18 cellular contexts compared by ENCODE assay signal in the genomic region with DNA sequence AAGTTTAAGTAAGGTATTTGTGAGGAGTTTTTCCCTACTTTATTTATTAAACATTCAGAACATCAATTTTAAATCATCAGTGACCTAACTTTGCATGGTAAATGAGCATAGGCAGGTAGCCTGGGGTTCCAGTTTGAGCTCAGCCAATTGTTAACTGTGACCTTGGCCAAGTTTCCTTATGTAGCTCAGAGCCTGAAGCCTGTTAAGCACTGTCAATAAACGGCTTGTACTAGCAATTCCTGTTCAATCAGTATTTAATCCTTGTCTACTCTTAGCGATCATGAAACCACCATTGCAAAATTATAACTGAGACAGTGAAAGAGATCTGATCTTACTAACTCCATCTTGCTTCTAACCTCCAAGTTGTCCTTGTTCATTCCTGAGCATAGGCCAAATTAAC. TPM values are rescaled to one million over a fixed set of nuclear protein-coding genes. Genes with fewer than 3 reads are reported as not detected.
"Had no signal": no experiment of that assay in that cellular context is flagged by ENCODE, and none has a peak within 500 bp of the region (broad histone marks: within the 10 kb centered on the region; RNA-seq: fewer than 3 reads in every experiment).

No MANE protein-coding gene starts in this region.

- H3K9me3 ChIP-seq: left ventricle myocardium inferior, psoas muscle, right atrium auricular region, thoracic aorta had no signal

- H3K4me3 ChIP-seq: left ventricle myocardium inferior, psoas muscle, right atrium auricular region, thoracic aorta had no signal

- H3K36me3 ChIP-seq: left ventricle myocardium inferior, right atrium auricular region, thoracic aorta had no signal

- H3K9me3 Mint-ChIP-seq: activated CD4-positive, alpha-beta memory T cell treated with anti-CD3 and anti-CD28 coated beads, Interleukin-2, amount 10 ng/mL, durations not matched to agents 7 days and 5 days; activated naive CD4-positive, alpha-beta T cell treated with anti-CD3 and anti-CD28 coated beads, Interleukin-2, amount 10 ng/mL, durations not matched to agents 7 days and 5 days; activated T-cell treated with anti-CD3 and anti-CD28 coated beads, Interleukin-2, amount 50 U/mL, for 72 hours; immature natural killer cell; natural killer cell treated with Interleukin-12 subunit alpha and Interleukin-12 subunit beta and Interleukin-15 and Interleukin-18, amount 100 ng/mL, for 72 hours; stimulated activated memory B cell treated with anti-CD40 and anti-IgM and Interleukin-4, amounts not matched to agents 10 μg/mL and 1 μg/mL and 100 μg/mL, for 72 hours had no signal

- DNase-seq: activated CD4-positive, alpha-beta memory T cell treated with anti-CD3 and anti-CD28 coated beads, Interleukin-2, amount 10 ng/mL, durations not matched to agents 7 days and 5 days; activated CD4-positive, alpha-beta T cell treated with anti-CD3 and anti-CD28 coated beads, Interleukin-2, amount 10 ng/mL, durations not matched to agents 24 days and 14 days; activated effector memory CD4-positive, alpha-beta T cell treated with Interleukin-2 at 50 U/mL for 16 hours; activated naive CD4-positive, alpha-beta T cell treated with anti-CD3 and anti-CD28 coated beads, Interleukin-2, amount 10 ng/mL, durations not matched to agents 7 days and 5 days; activated T-cell treated with anti-CD3 and anti-CD28 coated beads, Interleukin-2, amount 50 U/mL, for 72 hours; effector CD4-positive, alpha-beta T cell; foreskin melanocyte; immature natural killer cell; left ventricle myocardium inferior; psoas muscle; stimulated activated CD4-positive, alpha-beta T cell treated with anti-CD3 and anti-CD28 coated beads, Interleukin-1b, Interleukin-23, amount 100 ng/mL, for 48 hours; T-helper 2 cell had no signal

- ATAC-seq: activated CD4-positive, CD25-positive, alpha-beta regulatory T cell treated with anti-CD3 and anti-CD28 coated beads, Interleukin-2, amount 50 U/mL, for 24 hours; activated T-cell treated with anti-CD3 and anti-CD28 coated beads, Interleukin-2, amount 50 U/mL, for 72 hours; natural killer cell treated with Interleukin-12 subunit alpha and Interleukin-12 subunit beta and Interleukin-15 and Interleukin-18, amount 100 ng/mL, for 72 hours; psoas muscle; stimulated activated memory B cell treated with anti-CD40 and anti-IgM and Interleukin-4, amounts not matched to agents 10 μg/mL and 1 μg/mL and 100 μg/mL, for 72 hours had no signal

- H3K27ac Mint-ChIP-seq: activated CD4-positive, alpha-beta memory T cell treated with anti-CD3 and anti-CD28 coated beads, Interleukin-2, amount 10 ng/mL, durations not matched to agents 7 days and 5 days; activated CD4-positive, alpha-beta T cell treated with anti-CD3 and anti-CD28 coated beads, Interleukin-2, amount 10 ng/mL, durations not matched to agents 24 days and 14 days; activated naive CD4-positive, alpha-beta T cell treated with anti-CD3 and anti-CD28 coated beads, Interleukin-2, amount 10 ng/mL, durations not matched to agents 7 days and 5 days; activated T-cell treated with anti-CD3 and anti-CD28 coated beads, Interleukin-2, amount 50 U/mL, for 72 hours; immature natural killer cell; natural killer cell treated with Interleukin-12 subunit alpha and Interleukin-12 subunit beta and Interleukin-15 and Interleukin-18, amount 100 ng/mL, for 72 hours; stimulated activated memory B cell treated with anti-CD40 and anti-IgM and Interleukin-4, amounts not matched to agents 10 μg/mL and 1 μg/mL and 100 μg/mL, for 72 hours had no signal

- H3K27ac ChIP-seq: left ventricle myocardium inferior, psoas muscle, right atrium auricular region, thoracic aorta had no signal

- H3K4me3 Mint-ChIP-seq: activated CD4-positive, alpha-beta memory T cell treated with anti-CD3 and anti-CD28 coated beads, Interleukin-2, amount 10 ng/mL, durations not matched to agents 7 days and 5 days; activated CD4-positive, alpha-beta T cell treated with anti-CD3 and anti-CD28 coated beads, Interleukin-2, amount 10 ng/mL, durations not matched to agents 24 days and 14 days; activated naive CD4-positive, alpha-beta T cell treated with anti-CD3 and anti-CD28 coated beads, Interleukin-2, amount 10 ng/mL, durations not matched to agents 7 days and 5 days; activated T-cell treated with anti-CD3 and anti-CD28 coated beads, Interleukin-2, amount 50 U/mL, for 72 hours; immature natural killer cell; natural killer cell treated with Interleukin-12 subunit alpha and Interleukin-12 subunit beta and Interleukin-15 and Interleukin-18, amount 100 ng/mL, for 72 hours; stimulated activated memory B cell treated with anti-CD40 and anti-IgM and Interleukin-4, amounts not matched to agents 10 μg/mL and 1 μg/mL and 100 μg/mL, for 72 hours had no signal

- H3K4me1 ChIP-seq: psoas muscle had no signal

- H3K36me3 Mint-ChIP-seq: activated naive CD4-positive, alpha-beta T cell treated with anti-CD3 and anti-CD28 coated beads, Interleukin-2, amount 10 ng/mL, durations not matched to agents 7 days and 5 days; immature natural killer cell; natural killer cell treated with Interleukin-12 subunit alpha and Interleukin-12 subunit beta and Interleukin-15 and Interleukin-18, amount 100 ng/mL, for 72 hours; stimulated activated memory B cell treated with anti-CD40 and anti-IgM and Interleukin-4, amounts not matched to agents 10 μg/mL and 1 μg/mL and 100 μg/mL, for 72 hours had no signal

RNA-seq across cellular contexts. Expression of gene SOWAHA, which starts 4.7 kb away (rescaled TPM):
- total RNA-seq: activated CD4-positive, alpha-beta memory T cell treated with anti-CD3 and anti-CD28 coated beads, Interleukin-2, amount 10 ng/mL, durations not matched to agents 7 days and 5 days; activated T-cell treated with anti-CD3 and anti-CD28 coated beads, Interleukin-2, amount 50 U/mL, for 72 hours; left ventricle myocardium inferior; natural killer cell treated with Interleukin-12 subunit alpha and Interleukin-12 subunit beta and Interleukin-15 and Interleukin-18, amount 100 ng/mL, for 72 hours; osteocyte; psoas muscle; right atrium auricular region had no signal
- polyA plus RNA-seq: immature natural killer cell had no signal

RNA-seq across cellular contexts. Expression of gene GDF9, which starts 57.8 kb away (rescaled TPM):
- total RNA-seq: thoracic aorta had no signal
